28 cellular contexts compared by ENCODE assay signal in genomic region chr3:194251007-194251406, GRCh38.
DNase-seq lines count a peak whose midpoint lies in the region; ATAC-seq, FAIRE-seq and TF ChIP-seq lines count a peak whose summit lies in the region.
"Had no signal": no experiment of that assay in that cellular context is flagged by ENCODE, and none has a peak within 500 bp of the region (broad histone marks: within the 10 kb centered on the region; RNA-seq: fewer than 3 reads in every experiment).

No MANE protein-coding gene starts in this region.

- H3K27me3 ChIP-seq in DND-41 (ENCODE audit: insufficient read depth, low read length, poor library complexity) (no peaks in the 10 kb centered on the region), K562 (ENCODE audit: control insufficient read depth in 2 of 2, insufficient read depth in 2 of 2, low read length in 2 of 2) (no peaks in the 10 kb centered on the region; a peak in 1 of 5 replicates), liver (ENCODE audit: control insufficient read depth in 4 of 4, insufficient read depth in 4 of 4, low read length in 3 of 4) (no peaks in the 10 kb centered on the region), rectal smooth muscle tissue (ENCODE audit: control insufficient read depth, insufficient read depth, low read length) (no peaks in the 10 kb centered on the region), uterus (no peaks in the 10 kb centered on the region)
- H3K27me3 ChIP-seq: stomach had no signal

- POLR2A ChIA-PET in K562 (lab: Yijun Ruan, JAX), result interaction anchor here (0.6 kb wide), 2 partner anchors 116 to 340 kb away, joined by 3 read pairs; no protein-coding TSS in a partner anchor

- FAIRE-seq in K562 (lab: Jason Lieb, UNC), result no peak
- FAIRE-seq: GM12878 had no signal

- H3K4me2 ChIP-seq in DND-41 (ENCODE audit: insufficient read depth, low read length) (no peak overlapping the region), K562 (ENCODE audit: insufficient read depth, low read length) (peak overlapping the region; percentile 33; the same call in 1 of the 2 replicates)

- no peak for TF ChIP-seq CTCF in DND-41 (IDR thresholded peaks at IDR 0.05; ENCODE audit: borderline replicate concordance, extremely low read depth, low read length, poor library complexity, severe bottlenecking)
- TF ChIP-seq CTCF in K562 (IDR thresholded peaks at IDR 0.05 in 2 of 3, conservative IDR thresholded peaks at IDR 0.05 in 1 of 3; ENCODE audit: insufficient read depth in 2 of 3, low read depth in 1 of 3, low read length in 3 of 3), result no peak
- TF ChIP-seq CTCF in liver (IDR thresholded peaks at IDR 0.05; ENCODE audit: low read depth, low read length, missing input control), result no peak
- no peak for TF ChIP-seq CTCF in uterus (IDR thresholded peaks at IDR 0.05)

- intact Hi-C loops in K562 (cut with micrococcal nuclease), result no loop called here
- intact Hi-C loops in uterus (cut with DNase I; ENCODE audit: low total_unique reads), result no loop called here

- H3K9ac ChIP-seq in DND-41 (ENCODE audit: low read depth, low read length) (no peak overlapping the region), K562 (ENCODE audit: insufficient read depth in 1 of 2, low read depth in 2 of 2, low read length in 2 of 2) (peak overlapping the region in 1 of 2 experiments; percentile 45; a peak in 2 of 4 replicates), liver (ENCODE audit: low read depth in 1 of 2, low read length in 2 of 2) (peak overlapping the region in 1 of 2 donors; percentile 69), rectal smooth muscle tissue (ENCODE audit: low read length) (no peak overlapping the region)

- no peaks in the 10 kb centered on the region for H3K9me3 ChIP-seq in DND-41 (ENCODE audit: insufficient read depth, low read length, severe bottlenecking)
- no peaks in the 10 kb centered on the region for H3K9me3 ChIP-seq in K562 (replicated peaks; ENCODE audit: control insufficient read depth, insufficient read depth, low read depth, low read length)
- no peaks in the 10 kb centered on the region for H3K9me3 ChIP-seq in liver (ENCODE audit: control insufficient read depth in 4 of 4, low read length in 3 of 4)
- H3K9me3 ChIP-seq in uterus, result no peaks in the 10 kb centered on the region
- H3K9me3 ChIP-seq: esophagus squamous epithelium, HAP-1, heart right ventricle, stomach, tibial artery had no signal

- H2AFZ ChIP-seq in DND-41 (ENCODE audit: low read depth, low read length), result no peak overlapping the region
- peak overlapping the region; percentile 66 for H2AFZ ChIP-seq in K562 (ENCODE audit: low read depth, low read length)

- peaks cover 75% of the 10 kb centered on the region for H3K4me1 ChIP-seq in DND-41 (ENCODE audit: insufficient read depth, low read length)
- H3K4me1 ChIP-seq in K562 (replicated peaks in 1 of 2; ENCODE audit: control insufficient read depth in 2 of 2, insufficient read depth in 2 of 2, low read length in 2 of 2), result peaks cover 35 to 43% of the 10 kb centered on the region in 2 experiments
- peaks cover 13 to 49% (median 40%) of the 10 kb centered on the region in 4 donors for H3K4me1 ChIP-seq in liver (ENCODE audit: control insufficient read depth in 4 of 4, insufficient read depth in 4 of 4, low read length in 3 of 4)
- H3K4me1 ChIP-seq in rectal smooth muscle tissue (ENCODE audit: control insufficient read depth, insufficient read depth, low read length), result peaks cover 7% of the 10 kb centered on the region
- H3K4me1 ChIP-seq in uterus, result peaks cover 0 to 14% of the 10 kb centered on the region in 2 donors

- H3K9me1 ChIP-seq in K562 (ENCODE audit: control insufficient read depth, insufficient read depth, low read length), result no peaks in the 10 kb centered on the region

- H4K20me1 ChIP-seq in DND-41 (ENCODE audit: insufficient read depth, low read length) (no peaks in the 10 kb centered on the region), K562 (replicated peaks; ENCODE audit: control insufficient read depth, insufficient read depth, low read length) (no peaks in the 10 kb centered on the region)

- in situ Hi-C loops in K562 (cut with MboI), result no loop called here

- H3K4me3 ChIP-seq in DND-41 (ENCODE audit: low read depth in 1 of 2, low read length in 2 of 2) (no peak overlapping the region), K562 (no peak overlapping the region), liver (ENCODE audit: low read depth in 1 of 3, low read length in 3 of 3) (peak overlapping the region in 2 of 3 donors; percentile 35 to 53), rectal smooth muscle tissue (ENCODE audit: low read length) (peak overlapping the region; percentile 22), uterus (no peak overlapping the region)
- H3K4me3 ChIP-seq: GM12878, HAP-1, stomach, tibial artery had no signal

- peak overlapping the region; percentile 65 for H3K27ac ChIP-seq in DND-41 (ENCODE audit: low read length)
- H3K27ac ChIP-seq in K562 (ENCODE audit: extremely low read depth, low read depth, low read length), result no peak overlapping the region
- peak overlapping the region; percentile 76 to 84 for H3K27ac ChIP-seq in liver (ENCODE audit: low read depth in 1 of 2, low read length in 2 of 2)
- no peak overlapping the region for H3K27ac ChIP-seq in rectal smooth muscle tissue (ENCODE audit: low read depth, low read length)
- no peak overlapping the region for H3K27ac ChIP-seq in uterus
- H3K27ac ChIP-seq: esophagus squamous epithelium, tibial artery, VCaP had no signal

- no peak for TF ChIP-seq EP300 in K562 (IDR thresholded peaks at IDR 0.05; ENCODE audit: low read length)

- TF ChIP-seq RAD21 in K562 (CRISPR knock-in tag; conservative IDR thresholded peaks at IDR 0.05 in 1 of 2, IDR thresholded peaks at IDR 0.05 in 1 of 2), result no peak
- TF ChIP-seq RAD21 in liver (IDR thresholded peaks at IDR 0.05), result no peak

- TF ChIP-seq POLR2A in K562 (conservative IDR thresholded peaks at IDR 0.05) (no peak), uterus (IDR thresholded peaks at IDR 0.05) (no peak)

- no peak for DNase-seq in DND-41
- no peak for DNase-seq in K562 (ENCODE audit: extremely low read depth in 1 of 4, low spot score in 3 of 4)
- DNase-seq in DMS53 treated with DMSO at 0.1 percent for 48 hours (lab: John Stamatoyannopoulos, UW; ENCODE audit: unreplicated experiment), result no peak
- DNase-seq in uterus, result no peak
- no peak for DNase-seq in cerebellar cortex (ENCODE audit: low spot score)
- DNase-seq: ACHN; activated CD4-positive, alpha-beta T cell treated with anti-CD3 and anti-CD28 coated beads for 36 hours; activated naive CD4-positive, alpha-beta T cell; activated naive CD8-positive, alpha-beta T cell treated with anti-CD3 and anti-CD28 coated beads, Interleukin-2, amount 50 U/mL, for 24 hours; activated T-cell treated with anti-CD3 and anti-CD28 coated beads, Interleukin-2, amount 50 U/mL, for 48 hours; esophagus squamous epithelium; foreskin melanocyte; mammary epithelial cell; MV-4-11; NCI-H1436 treated with DMSO at 0.1 percent for 48 hours; NCI-H226; stimulated activated CD4-positive, alpha-beta T cell treated with anti-CD3 and anti-CD28 coated beads, Interleukin-12 subunit alpha, Interleukin-12 subunit beta, amount 100 ng/mL, for 4 hours; stimulated activated CD4-positive, alpha-beta T cell treated with anti-CD3 and anti-CD28 coated beads, Interleukin-4, amount 100 ng/mL, for 1 hour; T1000; tibial artery had no signal

- WGBS in K562 (ENCODE audit: insufficient coverage, low coverage, missing lambda C conversion rate), result 79% methylated on average over 10 of the region's 10 CpGs
- 71% methylated on average over 10 of the region's 10 CpGs for WGBS in liver

- H3K79me2 ChIP-seq in DND-41 (ENCODE audit: insufficient read depth, low read length), result no peaks in the 10 kb centered on the region
- no peaks in the 10 kb centered on the region for H3K79me2 ChIP-seq in K562 (ENCODE audit: control insufficient read depth, insufficient read depth, low read length)

- CTCF ChIA-PET in K562 (lab: Yijun Ruan, JAX; ENCODE audit: low intra/inter-chr PET ratio), result no interaction called here

- ATAC-seq in DND-41 (ENCODE audit: insufficient read depth, low read depth), result no peak
- no peak for ATAC-seq in K562
- ATAC-seq in HG03108 (IDR thresholded peaks at IDR 0.05; ENCODE audit: unreplicated experiment), result no peak
- ATAC-seq: activated CD4-positive, alpha-beta T cell treated with anti-CD3 and anti-CD28 coated beads for 36 hours; activated naive CD8-positive, alpha-beta T cell treated with anti-CD3 and anti-CD28 coated beads, Interleukin-2, amount 50 U/mL, for 24 hours; GM12878 had no signal

- BruUV-seq in K562 (replicated peaks; lab: Mats Ljungman, UMichigan), result no TSS peak

- H3K36me3 ChIP-seq in DND-41 (ENCODE audit: insufficient read depth, low read length) (no peaks in the 10 kb centered on the region), K562 (ENCODE audit: control insufficient read depth, insufficient read depth, low read length) (no peaks in the 10 kb centered on the region), liver (ENCODE audit: control insufficient read depth in 4 of 4, insufficient read depth in 3 of 4, low read depth in 1 of 4, low read length in 3 of 4) (no peaks in the 10 kb centered on the region), rectal smooth muscle tissue (ENCODE audit: control insufficient read depth, insufficient read depth, low read length) (no peaks in the 10 kb centered on the region), uterus (no peaks in the 10 kb centered on the region)
- H3K36me3 ChIP-seq: esophagus squamous epithelium, HAP-1, heart right ventricle, stomach, tibial artery had no signal

TF ChIP-seq in K562, 482 proteins besides CTCF, POLR2A, EP300 and RAD21 (continues in another document):
- TF ChIP-seq RBM25 (IDR thresholded peaks at IDR 0.05; ENCODE audit: low read depth, low read length, severe bottlenecking) (peak; percentile 76), ZFP36 (IDR thresholded peaks at IDR 0.05; ENCODE audit: low read depth, low read length, partially characterized antibody) (peak; percentile 68)

TF ChIP-seq in liver, 16 proteins besides CTCF, POLR2A, EP300 and RAD21:
- TF ChIP-seq ZBTB33 (IDR thresholded peaks at IDR 0.05) (no peak), EGR1 (IDR thresholded peaks at IDR 0.05; ENCODE audit: low read depth in 2 of 2) (no peak)

Comparison
In these comparisons a context has a peak if more than half of its experiments do, and no peak if none do; other contexts are left out.
1. H3K27ac ChIP-seq: peak in DND-41 (single experiment) and liver (2 of 2); none in K562 (single experiment), rectal smooth muscle tissue (single experiment) and uterus (0 of 2).
2. H3K4me3 ChIP-seq: peak in liver (2 of 3) and rectal smooth muscle tissue (single experiment); none in DND-41 (0 of 2), K562 (single experiment) and uterus (0 of 2).